34 cellular contexts compared by ENCODE assay signal in the genomic region with DNA sequence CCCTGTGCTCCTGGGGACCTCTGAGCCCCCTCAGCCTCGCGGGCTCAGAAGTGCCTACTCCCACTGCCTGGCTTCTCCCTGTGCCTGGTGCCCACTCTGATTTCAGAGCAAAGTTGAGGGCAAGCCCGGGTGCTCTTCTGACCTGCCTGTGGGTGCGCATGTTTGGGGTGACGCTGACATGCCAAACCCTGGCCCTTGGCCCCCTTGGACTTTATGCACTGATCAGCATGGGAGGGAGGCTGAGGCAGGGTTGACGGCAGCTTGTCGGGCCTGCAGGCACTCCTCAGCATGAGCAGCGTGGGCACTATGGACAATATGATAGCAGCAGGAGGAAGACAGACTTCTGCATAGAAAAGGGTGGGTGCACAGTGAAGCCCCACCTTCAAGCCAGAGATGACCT.
"Had no signal": no experiment of that assay in that cellular context is flagged by ENCODE, and none has a peak within 500 bp of the region (broad histone marks: within the 10 kb centered on the region; RNA-seq: fewer than 3 reads in every experiment).

No MANE protein-coding gene starts in this region.

- DNase-seq: activated B cell treated with CpG ODN at 0.5 μM for 24 hours; activated CD4-positive, alpha-beta memory T cell treated with anti-CD3 and anti-CD28 coated beads for 36 hours; activated CD4-positive, alpha-beta T cell treated with anti-CD3 and anti-CD28 coated beads for 4 hours; activated CD4-positive, alpha-beta T cell treated with anti-CD3 and anti-CD28 coated beads, Interleukin-2, amount 10 ng/mL, durations not matched to agents 24 days and 14 days; activated CD4-positive, alpha-beta T cell treated with anti-CD3 and anti-CD28 coated beads, Interleukin-2, amount 50 U/mL, for 1 hour; activated CD4-positive, alpha-beta T cell treated with anti-CD3 and anti-CD28 coated beads, Interleukin-2, amount 50 U/mL, for 4 hours; activated CD4-positive, CD25-positive, alpha-beta regulatory T cell treated with anti-CD3 and anti-CD28 coated beads, Interleukin-2, amount 50 U/mL, for 72 hours; activated CD8-positive, alpha-beta memory T cell treated with anti-CD3 and anti-CD28 coated beads, Interleukin-2, amount 50 U/mL, for 4 hours; activated CD8-positive, alpha-beta T cell treated with anti-CD3 and anti-CD28 coated beads for 36 hours; activated effector memory CD4-positive, alpha-beta T cell treated with anti-CD3 and anti-CD28 coated beads, Interleukin-2, amount 50 U/mL, for 16 hours; activated gamma-delta T cell treated with Interleukin-2 at 50 U/mL for 16 hours; activated naive CD4-positive, alpha-beta T cell; activated naive CD4-positive, alpha-beta T cell treated with anti-CD3 and anti-CD28 coated beads for 36 hours; activated naive CD4-positive, alpha-beta T cell treated with anti-CD3 and anti-CD28 coated beads, Interleukin-2, amount 50 U/mL, for 16 hours; activated naive CD8-positive, alpha-beta T cell treated with anti-CD3 and anti-CD28 coated beads for 36 hours; activated T-cell treated with anti-CD3 and anti-CD28 coated beads for 4 hours; activated T-cell treated with anti-CD3 and anti-CD28 coated beads, Interleukin-2, amount 50 U/mL, for 1 hour; activated T-cell treated with anti-CD3 and anti-CD28 coated beads, Interleukin-2, amount 50 U/mL, for 4 hours; activated T-cell treated with anti-CD3 and anti-CD28 coated beads, Interleukin-2, amount 50 U/mL, for 72 hours; adrenal gland; amniotic stem cell; aorta; body of pancreas; brain microvascular endothelial cell; central memory CD4-positive, alpha-beta T cell; T-helper 1 cell; T-helper 2 cell; T-helper 9 cell had no signal

- H3K9me3 ChIP-seq: adrenal gland, breast epithelium had no signal

- ATAC-seq: activated CD8-positive, alpha-beta T cell treated with anti-CD3 and anti-CD28 coated beads for 36 hours; activated naive CD4-positive, alpha-beta T cell treated with anti-CD3 and anti-CD28 coated beads, Interleukin-2, amount 50 U/mL, for 72 hours; activated T-cell treated with anti-CD3 and anti-CD28 coated beads, Interleukin-2, amount 50 U/mL, for 4 hours; activated T-cell treated with anti-CD3 and anti-CD28 coated beads, Interleukin-2, amount 50 U/mL, for 72 hours; activated T-helper 17 cell treated with anti-CD3 and anti-CD28 coated beads, Interleukin-2, amount 50 U/mL, for 72 hours; body of pancreas had no signal

- H3K4me3 ChIP-seq: adrenal gland, body of pancreas, breast epithelium had no signal

- H3K27me3 ChIP-seq: adrenal gland, body of pancreas, brain microvascular endothelial cell, breast epithelium had no signal

- H3K27ac ChIP-seq: adrenal gland, body of pancreas, brain microvascular endothelial cell, breast epithelium, VCaP had no signal

- H3K4me1 ChIP-seq: adrenal gland, body of pancreas, breast epithelium had no signal

- H3K36me3 ChIP-seq: adrenal gland, brain microvascular endothelial cell, breast epithelium had no signal

- FAIRE-seq: astrocyte, TTC549 had no signal
